Comparison of ENCODE assay signal across 12 cellular contexts in the genomic region with DNA sequence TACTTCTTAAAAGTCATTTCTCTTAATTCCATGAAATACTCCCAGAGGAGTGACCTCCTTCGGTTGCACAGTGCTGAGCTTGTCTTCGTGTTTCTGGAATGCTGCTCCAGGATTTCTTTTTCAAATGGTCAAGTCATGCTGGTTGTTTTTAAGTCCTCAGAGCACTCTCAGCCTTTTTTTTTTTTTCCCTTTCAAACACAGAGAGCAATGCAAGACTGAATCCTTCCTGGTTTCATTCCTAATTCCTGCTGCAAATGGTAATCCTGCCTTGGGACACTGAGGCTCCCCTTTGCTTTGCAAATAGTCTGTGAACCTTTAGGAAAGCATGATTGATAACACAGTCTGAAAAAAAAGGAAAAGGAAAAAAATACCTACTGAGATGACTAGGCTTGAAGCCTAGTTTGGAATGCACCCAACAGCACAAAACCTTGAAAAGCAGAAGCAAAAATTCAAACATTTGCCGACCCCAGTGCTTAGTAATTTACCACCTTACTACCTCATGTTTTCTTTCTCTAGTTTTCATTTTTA.
DNase-seq lines count a peak whose midpoint lies in the region; ATAC-seq, FAIRE-seq and TF ChIP-seq lines count a peak whose summit lies in the region.
"Had no signal": no experiment of that assay in that cellular context is flagged by ENCODE, and none has a peak within 500 bp of the region (broad histone marks: within the 10 kb centered on the region; RNA-seq: fewer than 3 reads in every experiment).

No MANE protein-coding gene starts in this region.

- POLR2A ChIA-PET in H1 (lab: Charles Lee; ENCODE audit: partially characterized antibody) = no interaction called here

- no peak overlapping the region for H3K4me3 ChIP-seq in H1 (ENCODE audit: extremely low read depth in 1 of 4, insufficient read depth in 2 of 4, low read depth in 3 of 4, low read length in 4 of 4)
- no peak overlapping the region for H3K4me3 ChIP-seq in neuronal stem cell (ENCODE audit: low read length in 2 of 2)
- no peak overlapping the region for H3K4me3 ChIP-seq in breast epithelium
- H3K4me3 ChIP-seq: MG63 had no signal

- H4K91ac ChIP-seq in H1 (replicated peaks; ENCODE audit: insufficient read length, low read length) (no peak overlapping the region), neuronal stem cell (ENCODE audit: low read depth, low read length, poor library complexity) (no peak overlapping the region)

- peak; percentile 45 for FAIRE-seq in H1 (lab: Jason Lieb, UNC)
- FAIRE-seq: endothelial cell of umbilical vein had no signal

- peaks cover 5% of the 10 kb centered on the region; the same call in 1 of the 2 replicates for H3K23me2 ChIP-seq in H1 (ENCODE audit: low read depth, low read length)

- no peak overlapping the region for H4K8ac ChIP-seq in H1 (ENCODE audit: extremely low read depth, insufficient read depth, low read length)
- no peak overlapping the region for H4K8ac ChIP-seq in neuronal stem cell (ENCODE audit: low read depth, low read length)

- peaks cover 19% of the 10 kb centered on the region for H3K4me1 Mint-ChIP-seq in type B pancreatic cell (ENCODE audit: unreplicated experiment)

- no peak overlapping the region for H3K14ac ChIP-seq in H1 (ENCODE audit: insufficient read length)
- no peak overlapping the region for H3K14ac ChIP-seq in neuronal stem cell (ENCODE audit: low read length)

- peaks cover 8% of the 10 kb centered on the region for H3K9me3 Mint-ChIP-seq in type B pancreatic cell

- no peaks in the 10 kb centered on the region for H3K27me3 ChIP-seq in H1 (replicated peaks in 1 of 4; ENCODE audit: control insufficient read depth in 3 of 4, extremely low read depth in 1 of 4, insufficient read depth in 3 of 4, low read length in 3 of 4)
- H3K27me3 ChIP-seq in neuronal stem cell (ENCODE audit: control insufficient read depth in 3 of 3, insufficient read depth in 3 of 3, low read depth in 1 of 3, low read length in 3 of 3) = no peaks in the 10 kb centered on the region
- no peaks in the 10 kb centered on the region for H3K27me3 ChIP-seq in breast epithelium
- H3K27me3 ChIP-seq: MG63 had no signal

- no peak overlapping the region for H4K5ac ChIP-seq in H1 (ENCODE audit: insufficient read length, low read depth, low read length)

- no peaks in the 10 kb centered on the region for H3K36me3 Mint-ChIP-seq in type B pancreatic cell

- no peak overlapping the region for H3K27ac Mint-ChIP-seq in type B pancreatic cell

- H2BK120ac ChIP-seq in H1 (replicated peaks; ENCODE audit: low read depth, low read length) (no peak overlapping the region), neuronal stem cell (ENCODE audit: low read depth, low read length) (no peak overlapping the region)

- peaks cover 0 to 4% of the 10 kb centered on the region in 2 experiments; a peak in 1 of 4 replicates for H3K9me3 ChIP-seq in H1 (ENCODE audit: insufficient read depth in 2 of 2, low read depth in 1 of 2, low read length in 1 of 2)
- no peaks in the 10 kb centered on the region for H3K9me3 ChIP-seq in neuronal stem cell (replicated peaks in 1 of 2; ENCODE audit: control insufficient read depth in 2 of 2, insufficient read depth in 1 of 2, low read depth in 1 of 2, low read length in 2 of 2)
- H3K9me3 ChIP-seq in breast epithelium = no peaks in the 10 kb centered on the region
- H3K9me3 ChIP-seq: MG63 had no signal

- no peaks in the 10 kb centered on the region for H3K79me1 ChIP-seq in H1 (ENCODE audit: low read depth, low read length)
- H3K79me1 ChIP-seq in neuronal stem cell (ENCODE audit: low read depth, low read length) = no peaks in the 10 kb centered on the region

- H2BK12ac ChIP-seq in H1 (ENCODE audit: low read depth, low read length) (no peak overlapping the region), neuronal stem cell (ENCODE audit: low read length) (no peak overlapping the region)

- H2AK5ac ChIP-seq in H1 (ENCODE audit: low read depth, low read length) (no peak overlapping the region), neuronal stem cell (ENCODE audit: low read depth, low read length) (no peak overlapping the region)

- no peak for TF ChIP-seq RAD21 in H1 (IDR thresholded peaks at IDR 0.05 in 1 of 2, conservative IDR thresholded peaks at IDR 0.05 in 1 of 2; ENCODE audit: low read depth in 2 of 2, low read length in 2 of 2)

- H3K18ac ChIP-seq in H1 (ENCODE audit: extremely low read depth, low read length) (no peak overlapping the region), neuronal stem cell (ENCODE audit: low read length) (no peak overlapping the region)

- no peaks in the 10 kb centered on the region for H4K20me1 ChIP-seq in H1 (replicated peaks in 1 of 2; ENCODE audit: control insufficient read depth in 1 of 2, insufficient read depth in 2 of 2, low read length in 2 of 2)

- TF ChIP-seq EP300 in H1 (IDR thresholded peaks at IDR 0.05; ENCODE audit: borderline replicate concordance in 1 of 2, low read depth in 2 of 2, low read length in 2 of 2) = no peak

- H3K27me3 Mint-ChIP-seq in type B pancreatic cell = no peaks in the 10 kb centered on the region

- WGBS in H1 (ENCODE audit: extremely low coverage in 1 of 2, insufficient coverage in 1 of 2, insufficient read length in 1 of 2, insufficient replicate concordance in 2 of 2, low coverage in 1 of 2, low lambda C conversion rate in 2 of 2, missing lambda C conversion rate in 1 of 2), 2 experiments = 63% methylated on average over 3 of the region's 3 CpGs; no CpG with 5 or more reads in 1 of the 2 experiments
- WGBS in neuronal stem cell (ENCODE audit: extremely low coverage in 2 of 2, insufficient read length in 2 of 2, insufficient replicate concordance in 1 of 2), 2 donors = no CpG with 5 or more reads among the region's 3 CpGs

- DNase-seq in H1 (ENCODE audit: low read depth in 1 of 2, low spot score in 2 of 2) = no peak
- DNase-seq in neuronal stem cell (ENCODE audit: low spot score) = no peak
- DNase-seq in NCI-H146 treated with DMSO at 0.1 percent for 48 hours (lab: John Stamatoyannopoulos, UW; ENCODE audit: unreplicated experiment) = no peak
- DNase-seq in NCI-H146 (lab: John Stamatoyannopoulos, UW) = no peak
- no peak for DNase-seq in type B pancreatic cell (ENCODE audit: extremely low spot score, unreplicated experiment)
- no peak for DNase-seq in breast epithelium (ENCODE audit: low spot score in 2 of 2)
- DNase-seq: activated gamma-delta T cell treated with Interleukin-2 at 50 U/mL for 16 hours, MG63, WERI-Rb-1 had no signal

- H3K27ac ChIP-seq in H1 (ENCODE audit: low read depth, low read length) (no peak overlapping the region), neuronal stem cell (replicated peaks; ENCODE audit: low read length) (peak overlapping the region; percentile 75), breast epithelium (no peak overlapping the region)
- H3K27ac ChIP-seq: WERI-Rb-1 had no signal

- no peak overlapping the region for H2BK15ac ChIP-seq in H1 (ENCODE audit: low read length)
- no peak overlapping the region for H2BK15ac ChIP-seq in neuronal stem cell (ENCODE audit: low read length)

- H3K9ac ChIP-seq in H1 (replicated peaks in 1 of 4; ENCODE audit: extremely low read depth in 1 of 4, low read depth in 3 of 4, low read length in 3 of 4) (no peak overlapping the region), neuronal stem cell (ENCODE audit: low read depth, low read length, poor library complexity) (no peak overlapping the region)

- no peaks in the 10 kb centered on the region for H3K79me2 ChIP-seq in H1 (ENCODE audit: control insufficient read depth in 1 of 2, insufficient read depth in 2 of 2, low read length in 2 of 2)

- no peak overlapping the region for H3K4ac ChIP-seq in H1 (replicated peaks; ENCODE audit: insufficient read length, low read depth, low read length)
- no peak overlapping the region for H3K4ac ChIP-seq in neuronal stem cell (ENCODE audit: low read length)

- CTCF ChIA-PET in H1 (lab: Charles Lee; ENCODE audit: partially characterized antibody) = interaction anchor here (0.6 to 2.0 kb wide), 5 partner anchors 9 to 274 kb away, joined by 3 to 7 read pairs (median 3); no protein-coding TSS in a partner anchor

- H3K4me1 ChIP-seq in H1 (replicated peaks in 1 of 4; ENCODE audit: control insufficient read depth in 3 of 4, insufficient read depth in 4 of 4, low read length in 3 of 4) (peaks cover 0 to 10% (median 1%) of the 10 kb centered on the region in 4 experiments; a peak in 2 of 7 replicates), neuronal stem cell (ENCODE audit: control insufficient read depth in 2 of 2, insufficient read depth in 1 of 2, low read depth in 1 of 2, low read length in 2 of 2) (peaks cover 0 to 3% of the 10 kb centered on the region in 2 donors), breast epithelium (no peaks in the 10 kb centered on the region)

- no peak overlapping the region for H3K4me2 ChIP-seq in H1 (ENCODE audit: insufficient read depth in 1 of 2, low read depth in 2 of 2, low read length in 2 of 2)
- no peak overlapping the region for H3K4me2 ChIP-seq in neuronal stem cell (ENCODE audit: insufficient read depth, low read length, poor library complexity, severe bottlenecking)

- H2BK20ac ChIP-seq in H1 (ENCODE audit: low read length) = no peak overlapping the region

- H3K36me3 ChIP-seq in H1 (ENCODE audit: control insufficient read depth in 2 of 4, insufficient read depth in 4 of 4, low read length in 3 of 4) = no peaks in the 10 kb centered on the region
- no peaks in the 10 kb centered on the region for H3K36me3 ChIP-seq in neuronal stem cell (replicated peaks in 1 of 2; ENCODE audit: control insufficient read depth in 2 of 2, insufficient read depth in 2 of 2, low read length in 2 of 2)
- no peaks in the 10 kb centered on the region for H3K36me3 ChIP-seq in breast epithelium
- H3K36me3 ChIP-seq: MG63, WERI-Rb-1 had no signal

- H2AFZ ChIP-seq in H1 (ENCODE audit: low read length) (0 out of 2 replicates have a peak overlapping the region, but pooled peaks have one; percentile 14), neuronal stem cell (ENCODE audit: low read length) (no peak overlapping the region)

- H3K4me3 Mint-ChIP-seq in type B pancreatic cell = no peak overlapping the region

- no peak overlapping the region for H3K56ac ChIP-seq in H1 (replicated peaks; ENCODE audit: insufficient read length, low read depth, low read length)

- TF ChIP-seq CTCF in H1 (IDR thresholded peaks at IDR 0.05; ENCODE audit: control extremely low read depth in 1 of 3, insufficient read depth in 1 of 3, low read depth in 1 of 3, low read length in 3 of 3) = no peak
- no peak for TF ChIP-seq CTCF in type B pancreatic cell (conservative IDR thresholded peaks at IDR 0.05)
- no peak for TF ChIP-seq CTCF in breast epithelium (IDR thresholded peaks at IDR 0.05)

- H3K23ac ChIP-seq in H1 (ENCODE audit: insufficient read length) (no peak overlapping the region), neuronal stem cell (ENCODE audit: low read depth, low read length, poor library complexity) (no peak overlapping the region)

- TF ChIP-seq POLR2A in H1 (IDR thresholded peaks at IDR 0.05; ENCODE audit: control extremely low read depth in 1 of 2, low read depth in 2 of 2, low read length in 2 of 2) = no peak
- no peak for TF ChIP-seq POLR2A in breast epithelium (IDR thresholded peaks at IDR 0.05)

- peak; percentile 42 for ATAC-seq in GM18861 (IDR thresholded peaks at IDR 0.05; ENCODE audit: unreplicated experiment)
- ATAC-seq in HG03432 (IDR thresholded peaks at IDR 0.05; ENCODE audit: unreplicated experiment) = peak; percentile 45

- intact Hi-C loops in breast epithelium (cut with DNase I; ENCODE audit: low total_unique reads) = loop anchor here (10.0 kb wide), 1 partner anchor 301 kb away; no protein-coding TSS in a partner anchor

- H2BK5ac ChIP-seq in H1 (ENCODE audit: low read depth, low read length) (no peak overlapping the region), neuronal stem cell (ENCODE audit: low read length) (no peak overlapping the region)
